In the genomic region with DNA sequence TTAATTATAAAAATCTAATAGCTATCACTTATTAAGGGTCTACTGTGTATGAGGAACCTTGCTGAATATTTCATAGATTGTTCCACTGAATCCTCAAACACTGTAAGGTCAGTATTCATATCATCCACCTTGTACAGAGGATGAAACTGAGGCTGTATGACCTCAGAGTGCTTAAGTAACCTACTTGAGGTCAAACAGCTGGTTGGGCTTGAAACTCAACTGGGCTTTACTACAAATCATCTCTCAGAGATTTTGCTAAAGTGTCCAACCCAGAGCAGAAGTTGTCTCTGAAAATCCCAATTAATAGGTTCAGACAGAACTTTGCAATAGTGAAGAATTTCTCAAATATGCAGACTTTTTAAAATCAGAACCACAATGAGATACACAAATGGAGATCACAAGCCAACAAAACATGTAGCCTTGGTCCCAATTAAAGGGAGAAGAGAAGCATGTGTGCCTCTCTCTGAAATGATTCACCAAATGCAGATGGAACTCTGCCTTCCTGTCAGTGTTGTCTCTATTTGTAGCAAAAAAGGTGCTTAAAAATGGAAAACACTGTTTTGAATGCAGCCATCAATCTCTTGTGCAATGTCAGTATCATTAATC, we compare ENCODE assay signal across 23 cellular contexts.
"Had no signal": no experiment of that assay in that cellular context is flagged by ENCODE, and none has a peak within 500 bp of the region (broad histone marks: within the 10 kb centered on the region; RNA-seq: fewer than 3 reads in every experiment).

No MANE protein-coding gene starts in this region.

- H3K4me3 ChIP-seq: esophagus squamous epithelium, heart right ventricle, lower lobe of right lung, prostate gland, right atrium auricular region, spleen, suprapubic skin, transverse colon, upper lobe of right lung, vagina had no signal

- H3K36me3 ChIP-seq: esophagus squamous epithelium, heart right ventricle, lower lobe of right lung, prostate gland, right atrium auricular region, spleen, suprapubic skin, transverse colon, upper lobe of right lung, vagina had no signal

- ATAC-seq: effector memory CD8-positive, alpha-beta T cell; foreskin keratinocyte; heart right ventricle; left ventricle myocardium superior; lower lobe of right lung; naive thymus-derived CD8-positive, alpha-beta T cell; sciatic nerve; stimulated activated memory B cell treated with anti-CD40 and anti-IgM and Interleukin-4, amounts not matched to agents 10 μg/mL and 1 μg/mL and 100 μg/mL, for 72 hours; upper lobe of right lung had no signal

- DNase-seq: cortex of kidney; effector memory CD8-positive, alpha-beta T cell; erythroblast; esophagus squamous epithelium; foreskin keratinocyte; glutamatergic neuron; heart right ventricle; immature natural killer cell; left ventricle myocardium superior; lower lobe of right lung; naive thymus-derived CD8-positive, alpha-beta T cell; nephron progenitor cell; nucleus accumbens; spleen; stimulated activated CD4-positive, alpha-beta T cell treated with anti-CD3 and anti-CD28 coated beads, Interleukin-4, amount 100 ng/mL, for 4 hours; transverse colon; upper lobe of right lung had no signal

- H3K27me3 ChIP-seq: esophagus squamous epithelium, foreskin keratinocyte, heart right ventricle, right atrium auricular region, spleen, suprapubic skin, transverse colon, upper lobe of right lung, vagina had no signal
